Comparison of ENCODE assay signal across 1 cellular context in the genomic region with DNA sequence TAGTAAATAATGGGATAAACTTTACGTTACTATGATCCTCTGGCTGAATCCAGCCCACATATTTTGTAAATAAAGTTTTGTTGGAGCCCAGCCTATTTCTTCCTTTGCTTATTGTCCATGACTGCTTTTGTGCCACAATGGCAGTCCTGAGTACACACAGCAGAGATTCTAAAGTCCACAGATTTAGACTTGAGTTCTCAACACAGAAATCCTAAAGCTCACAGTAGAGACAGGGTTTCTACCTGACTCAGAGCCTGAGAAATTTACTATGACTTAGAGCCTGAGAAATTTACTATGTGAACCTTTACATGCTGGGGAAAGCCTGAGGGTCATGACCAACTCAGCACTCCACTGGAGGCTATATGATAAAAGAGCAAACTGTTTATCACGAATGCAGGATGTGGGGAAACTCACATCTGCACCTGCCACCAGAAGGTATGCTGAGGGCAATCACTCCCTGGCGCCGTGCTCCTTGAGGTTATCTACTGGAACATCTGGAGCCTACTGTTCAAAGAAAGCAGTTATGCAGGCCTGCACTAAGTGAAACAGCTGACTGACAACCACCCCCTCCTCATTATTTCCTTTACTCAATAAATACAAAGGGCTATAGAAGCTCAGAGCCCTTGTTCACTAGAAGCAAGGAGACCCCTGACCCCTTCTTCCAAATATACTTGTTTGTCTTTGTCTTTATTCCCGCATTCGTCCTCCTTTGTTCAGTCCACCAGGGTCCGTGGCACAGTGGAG.
TF ChIP-seq lines count a peak whose summit lies in the region.

No MANE protein-coding gene starts in this region.

TF ChIP-seq in K562, 482 proteins besides CTCF, POLR2A, EP300 and RAD21 (continued from another document and continues in another):
- TF ChIP-seq, protein P1, sequence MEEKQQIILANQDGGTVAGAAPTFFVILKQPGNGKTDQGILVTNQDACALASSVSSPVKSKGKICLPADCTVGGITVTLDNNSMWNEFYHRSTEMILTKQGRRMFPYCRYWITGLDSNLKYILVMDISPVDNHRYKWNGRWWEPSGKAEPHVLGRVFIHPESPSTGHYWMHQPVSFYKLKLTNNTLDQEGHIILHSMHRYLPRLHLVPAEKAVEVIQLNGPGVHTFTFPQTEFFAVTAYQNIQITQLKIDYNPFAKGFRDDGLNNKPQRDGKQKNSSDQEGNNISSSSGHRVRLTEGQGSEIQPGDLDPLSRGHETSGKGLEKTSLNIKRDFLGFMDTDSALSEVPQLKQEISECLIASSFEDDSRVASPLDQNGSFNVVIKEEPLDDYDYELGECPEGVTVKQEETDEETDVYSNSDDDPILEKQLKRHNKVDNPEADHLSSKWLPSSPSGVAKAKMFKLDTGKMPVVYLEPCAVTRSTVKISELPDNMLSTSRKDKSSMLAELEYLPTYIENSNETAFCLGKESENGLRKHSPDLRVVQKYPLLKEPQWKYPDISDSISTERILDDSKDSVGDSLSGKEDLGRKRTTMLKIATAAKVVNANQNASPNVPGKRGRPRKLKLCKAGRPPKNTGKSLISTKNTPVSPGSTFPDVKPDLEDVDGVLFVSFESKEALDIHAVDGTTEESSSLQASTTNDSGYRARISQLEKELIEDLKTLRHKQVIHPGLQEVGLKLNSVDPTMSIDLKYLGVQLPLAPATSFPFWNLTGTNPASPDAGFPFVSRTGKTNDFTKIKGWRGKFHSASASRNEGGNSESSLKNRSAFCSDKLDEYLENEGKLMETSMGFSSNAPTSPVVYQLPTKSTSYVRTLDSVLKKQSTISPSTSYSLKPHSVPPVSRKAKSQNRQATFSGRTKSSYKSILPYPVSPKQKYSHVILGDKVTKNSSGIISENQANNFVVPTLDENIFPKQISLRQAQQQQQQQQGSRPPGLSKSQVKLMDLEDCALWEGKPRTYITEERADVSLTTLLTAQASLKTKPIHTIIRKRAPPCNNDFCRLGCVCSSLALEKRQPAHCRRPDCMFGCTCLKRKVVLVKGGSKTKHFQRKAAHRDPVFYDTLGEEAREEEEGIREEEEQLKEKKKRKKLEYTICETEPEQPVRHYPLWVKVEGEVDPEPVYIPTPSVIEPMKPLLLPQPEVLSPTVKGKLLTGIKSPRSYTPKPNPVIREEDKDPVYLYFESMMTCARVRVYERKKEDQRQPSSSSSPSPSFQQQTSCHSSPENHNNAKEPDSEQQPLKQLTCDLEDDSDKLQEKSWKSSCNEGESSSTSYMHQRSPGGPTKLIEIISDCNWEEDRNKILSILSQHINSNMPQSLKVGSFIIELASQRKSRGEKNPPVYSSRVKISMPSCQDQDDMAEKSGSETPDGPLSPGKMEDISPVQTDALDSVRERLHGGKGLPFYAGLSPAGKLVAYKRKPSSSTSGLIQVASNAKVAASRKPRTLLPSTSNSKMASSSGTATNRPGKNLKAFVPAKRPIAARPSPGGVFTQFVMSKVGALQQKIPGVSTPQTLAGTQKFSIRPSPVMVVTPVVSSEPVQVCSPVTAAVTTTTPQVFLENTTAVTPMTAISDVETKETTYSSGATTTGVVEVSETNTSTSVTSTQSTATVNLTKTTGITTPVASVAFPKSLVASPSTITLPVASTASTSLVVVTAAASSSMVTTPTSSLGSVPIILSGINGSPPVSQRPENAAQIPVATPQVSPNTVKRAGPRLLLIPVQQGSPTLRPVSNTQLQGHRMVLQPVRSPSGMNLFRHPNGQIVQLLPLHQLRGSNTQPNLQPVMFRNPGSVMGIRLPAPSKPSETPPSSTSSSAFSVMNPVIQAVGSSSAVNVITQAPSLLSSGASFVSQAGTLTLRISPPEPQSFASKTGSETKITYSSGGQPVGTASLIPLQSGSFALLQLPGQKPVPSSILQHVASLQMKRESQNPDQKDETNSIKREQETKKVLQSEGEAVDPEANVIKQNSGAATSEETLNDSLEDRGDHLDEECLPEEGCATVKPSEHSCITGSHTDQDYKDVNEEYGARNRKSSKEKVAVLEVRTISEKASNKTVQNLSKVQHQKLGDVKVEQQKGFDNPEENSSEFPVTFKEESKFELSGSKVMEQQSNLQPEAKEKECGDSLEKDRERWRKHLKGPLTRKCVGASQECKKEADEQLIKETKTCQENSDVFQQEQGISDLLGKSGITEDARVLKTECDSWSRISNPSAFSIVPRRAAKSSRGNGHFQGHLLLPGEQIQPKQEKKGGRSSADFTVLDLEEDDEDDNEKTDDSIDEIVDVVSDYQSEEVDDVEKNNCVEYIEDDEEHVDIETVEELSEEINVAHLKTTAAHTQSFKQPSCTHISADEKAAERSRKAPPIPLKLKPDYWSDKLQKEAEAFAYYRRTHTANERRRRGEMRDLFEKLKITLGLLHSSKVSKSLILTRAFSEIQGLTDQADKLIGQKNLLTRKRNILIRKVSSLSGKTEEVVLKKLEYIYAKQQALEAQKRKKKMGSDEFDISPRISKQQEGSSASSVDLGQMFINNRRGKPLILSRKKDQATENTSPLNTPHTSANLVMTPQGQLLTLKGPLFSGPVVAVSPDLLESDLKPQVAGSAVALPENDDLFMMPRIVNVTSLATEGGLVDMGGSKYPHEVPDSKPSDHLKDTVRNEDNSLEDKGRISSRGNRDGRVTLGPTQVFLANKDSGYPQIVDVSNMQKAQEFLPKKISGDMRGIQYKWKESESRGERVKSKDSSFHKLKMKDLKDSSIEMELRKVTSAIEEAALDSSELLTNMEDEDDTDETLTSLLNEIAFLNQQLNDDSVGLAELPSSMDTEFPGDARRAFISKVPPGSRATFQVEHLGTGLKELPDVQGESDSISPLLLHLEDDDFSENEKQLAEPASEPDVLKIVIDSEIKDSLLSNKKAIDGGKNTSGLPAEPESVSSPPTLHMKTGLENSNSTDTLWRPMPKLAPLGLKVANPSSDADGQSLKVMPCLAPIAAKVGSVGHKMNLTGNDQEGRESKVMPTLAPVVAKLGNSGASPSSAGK (IDR thresholded peaks at IDR 0.05), result no peak
- TF ChIP-seq ZNF699 (CRISPR knock-in tag; IDR thresholded peaks at IDR 0.05; ENCODE audit: insufficient replicate concordance), result no peak
- TF ChIP-seq NEUROD1 (IDR thresholded peaks at IDR 0.05; ENCODE audit: borderline replicate concordance, low read depth, low read length, partially characterized antibody), result no peak
- TF ChIP-seq POLR2AphosphoS5 (IDR thresholded peaks at IDR 0.05; ENCODE audit: control insufficient read depth, insufficient read depth, low read depth, low read length), result peak; percentile 79
- TF ChIP-seq CBX1 (IDR thresholded peaks at IDR 0.05; ENCODE audit: low read depth), result no peak
- TF ChIP-seq ZNF695 (CRISPR knock-in tag; IDR thresholded peaks at IDR 0.05), result no peak
- TF ChIP-seq, protein P2, sequence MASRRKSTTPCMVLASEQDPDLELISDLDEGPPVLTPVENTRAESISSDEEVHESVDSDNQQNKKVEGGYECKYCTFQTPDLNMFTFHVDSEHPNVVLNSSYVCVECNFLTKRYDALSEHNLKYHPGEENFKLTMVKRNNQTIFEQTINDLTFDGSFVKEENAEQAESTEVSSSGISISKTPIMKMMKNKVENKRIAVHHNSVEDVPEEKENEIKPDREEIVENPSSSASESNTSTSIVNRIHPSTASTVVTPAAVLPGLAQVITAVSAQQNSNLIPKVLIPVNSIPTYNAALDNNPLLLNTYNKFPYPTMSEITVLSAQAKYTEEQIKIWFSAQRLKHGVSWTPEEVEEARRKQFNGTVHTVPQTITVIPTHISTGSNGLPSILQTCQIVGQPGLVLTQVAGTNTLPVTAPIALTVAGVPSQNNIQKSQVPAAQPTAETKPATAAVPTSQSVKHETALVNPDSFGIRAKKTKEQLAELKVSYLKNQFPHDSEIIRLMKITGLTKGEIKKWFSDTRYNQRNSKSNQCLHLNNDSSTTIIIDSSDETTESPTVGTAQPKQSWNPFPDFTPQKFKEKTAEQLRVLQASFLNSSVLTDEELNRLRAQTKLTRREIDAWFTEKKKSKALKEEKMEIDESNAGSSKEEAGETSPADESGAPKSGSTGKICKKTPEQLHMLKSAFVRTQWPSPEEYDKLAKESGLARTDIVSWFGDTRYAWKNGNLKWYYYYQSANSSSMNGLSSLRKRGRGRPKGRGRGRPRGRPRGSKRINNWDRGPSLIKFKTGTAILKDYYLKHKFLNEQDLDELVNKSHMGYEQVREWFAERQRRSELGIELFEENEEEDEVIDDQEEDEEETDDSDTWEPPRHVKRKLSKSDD (conservative IDR thresholded peaks at IDR 0.05; ENCODE audit: low read length), result no peak
- no peak for TF ChIP-seq RUNX1 (IDR thresholded peaks at IDR 0.05; ENCODE audit: low read depth)
- TF ChIP-seq STAT5A (IDR thresholded peaks at IDR 0.05; ENCODE audit: borderline replicate concordance, low read length), result peak; percentile 75
- TF ChIP-seq MYBL2 (IDR thresholded peaks at IDR 0.05; ENCODE audit: low read depth), result no peak
- TF ChIP-seq MYBL2 (CRISPR knock-in tag; IDR thresholded peaks at IDR 0.05; ENCODE audit: borderline replicate concordance), result no peak
- TF ChIP-seq, protein P3, sequence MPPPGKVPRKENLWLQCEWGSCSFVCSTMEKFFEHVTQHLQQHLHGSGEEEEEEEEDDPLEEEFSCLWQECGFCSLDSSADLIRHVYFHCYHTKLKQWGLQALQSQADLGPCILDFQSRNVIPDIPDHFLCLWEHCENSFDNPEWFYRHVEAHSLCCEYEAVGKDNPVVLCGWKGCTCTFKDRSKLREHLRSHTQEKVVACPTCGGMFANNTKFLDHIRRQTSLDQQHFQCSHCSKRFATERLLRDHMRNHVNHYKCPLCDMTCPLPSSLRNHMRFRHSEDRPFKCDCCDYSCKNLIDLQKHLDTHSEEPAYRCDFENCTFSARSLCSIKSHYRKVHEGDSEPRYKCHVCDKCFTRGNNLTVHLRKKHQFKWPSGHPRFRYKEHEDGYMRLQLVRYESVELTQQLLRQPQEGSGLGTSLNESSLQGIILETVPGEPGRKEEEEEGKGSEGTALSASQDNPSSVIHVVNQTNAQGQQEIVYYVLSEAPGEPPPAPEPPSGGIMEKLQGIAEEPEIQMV (tag; conservative IDR thresholded peaks at IDR 0.05; ENCODE audit: low read depth), result no peak
- TF ChIP-seq CCNT2 (IDR thresholded peaks at IDR 0.05; ENCODE audit: borderline replicate concordance, extremely low read depth, insufficient read length, low read depth, low read length), result peak; percentile 57
- peak; percentile 96 for TF ChIP-seq CBFA2T3 (IDR thresholded peaks at IDR 0.05)
- peak; percentile 83 for TF ChIP-seq NFIC (IDR thresholded peaks at IDR 0.05)
- peak in 1 of 2 experiments; percentile 27; a peak in 1 of 4 replicates for TF ChIP-seq MAZ (CRISPR knock-in tag; conservative IDR thresholded peaks at IDR 0.05 in 1 of 2, IDR thresholded peaks at IDR 0.05 in 1 of 2)
- no peak for TF ChIP-seq ILK (tag; IDR thresholded peaks at IDR 0.05; ENCODE audit: borderline replicate concordance, low read depth)
- no peak for TF ChIP-seq MXI1 (IDR thresholded peaks at IDR 0.05; ENCODE audit: low read depth, low read length)
- no peak for TF ChIP-seq ELF1 (tag; IDR thresholded peaks at IDR 0.05)
- no peak for TF ChIP-seq ZNF445 (CRISPR knock-in tag; IDR thresholded peaks at IDR 0.05; ENCODE audit: low read depth)
- TF ChIP-seq TEAD4 (IDR thresholded peaks at IDR 0.05; ENCODE audit: low read length), result peak; percentile 92
- TF ChIP-seq TEAD4 (CRISPR knock-in tag; IDR thresholded peaks at IDR 0.05; ENCODE audit: borderline replicate concordance), result no peak
- TF ChIP-seq NCOR1 (IDR thresholded peaks at IDR 0.05), result peak; percentile 90
- TF ChIP-seq, protein P4, sequence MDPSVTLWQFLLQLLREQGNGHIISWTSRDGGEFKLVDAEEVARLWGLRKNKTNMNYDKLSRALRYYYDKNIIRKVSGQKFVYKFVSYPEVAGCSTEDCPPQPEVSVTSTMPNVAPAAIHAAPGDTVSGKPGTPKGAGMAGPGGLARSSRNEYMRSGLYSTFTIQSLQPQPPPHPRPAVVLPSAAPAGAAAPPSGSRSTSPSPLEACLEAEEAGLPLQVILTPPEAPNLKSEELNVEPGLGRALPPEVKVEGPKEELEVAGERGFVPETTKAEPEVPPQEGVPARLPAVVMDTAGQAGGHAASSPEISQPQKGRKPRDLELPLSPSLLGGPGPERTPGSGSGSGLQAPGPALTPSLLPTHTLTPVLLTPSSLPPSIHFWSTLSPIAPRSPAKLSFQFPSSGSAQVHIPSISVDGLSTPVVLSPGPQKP (CRISPR knock-in tag; IDR thresholded peaks at IDR 0.05), result no peak
- peak; percentile 41; the same call in 1 of the 2 replicates for TF ChIP-seq ZNF263 (CRISPR knock-in tag; IDR thresholded peaks at IDR 0.05; ENCODE audit: borderline replicate concordance)
- TF ChIP-seq MTA2 (IDR thresholded peaks at IDR 0.05; ENCODE audit: low read depth), result peak; percentile 80
- TF ChIP-seq ZEB2 (IDR thresholded peaks at IDR 0.05), result peak; percentile 51; the same call in 1 of the 2 replicates
- peak; percentile 33; the same call in 1 of the 2 replicates for TF ChIP-seq BHLHE40 (IDR thresholded peaks at IDR 0.05; ENCODE audit: low read length)
- TF ChIP-seq, protein P5, sequence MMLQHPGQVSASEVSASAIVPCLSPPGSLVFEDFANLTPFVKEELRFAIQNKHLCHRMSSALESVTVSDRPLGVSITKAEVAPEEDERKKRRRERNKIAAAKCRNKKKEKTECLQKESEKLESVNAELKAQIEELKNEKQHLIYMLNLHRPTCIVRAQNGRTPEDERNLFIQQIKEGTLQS (IDR thresholded peaks at IDR 0.05), result no peak
- TF ChIP-seq, protein P5 (CRISPR knock-in tag; conservative IDR thresholded peaks at IDR 0.05), result no peak
- peak; percentile 34; the same call in 1 of the 2 replicates for TF ChIP-seq ZNF274 (IDR thresholded peaks at IDR 0.05; ENCODE audit: borderline replicate concordance, low read depth, low read length)
- TF ChIP-seq ZFP1 (CRISPR knock-in tag; IDR thresholded peaks at IDR 0.05), result no peak
- TF ChIP-seq, protein P6, sequence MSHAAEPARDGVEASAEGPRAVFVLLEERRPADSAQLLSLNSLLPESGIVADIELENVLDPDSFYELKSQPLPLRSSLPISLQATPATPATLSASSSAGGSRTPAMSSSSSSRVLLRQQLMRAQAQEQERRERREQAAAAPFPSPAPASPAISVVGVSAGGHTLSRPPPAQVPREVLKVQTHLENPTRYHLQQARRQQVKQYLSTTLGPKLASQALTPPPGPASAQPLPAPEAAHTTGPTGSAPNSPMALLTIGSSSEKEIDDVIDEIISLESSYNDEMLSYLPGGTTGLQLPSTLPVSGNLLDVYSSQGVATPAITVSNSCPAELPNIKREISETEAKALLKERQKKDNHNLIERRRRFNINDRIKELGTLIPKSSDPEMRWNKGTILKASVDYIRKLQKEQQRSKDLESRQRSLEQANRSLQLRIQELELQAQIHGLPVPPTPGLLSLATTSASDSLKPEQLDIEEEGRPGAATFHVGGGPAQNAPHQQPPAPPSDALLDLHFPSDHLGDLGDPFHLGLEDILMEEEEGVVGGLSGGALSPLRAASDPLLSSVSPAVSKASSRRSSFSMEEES (CRISPR knock-in tag; IDR thresholded peaks at IDR 0.05), result no peak
- no peak for TF ChIP-seq EZH2 (IDR thresholded peaks at IDR 0.05; ENCODE audit: borderline replicate concordance, low read depth, low read length)
